Comparison of ENCODE assay signal across 26 cellular contexts in genomic region chr2:56011624-56012023, GRCh38.
"Had no signal": no experiment of that assay in that cellular context is flagged by ENCODE, and none has a peak within 500 bp of the region (broad histone marks: within the 10 kb centered on the region; RNA-seq: fewer than 3 reads in every experiment).

No MANE protein-coding gene starts in this region.

- H3K27me3 Mint-ChIP-seq: activated CD4-positive, alpha-beta memory T cell treated with anti-CD3 and anti-CD28 coated beads for 36 hours; activated CD4-positive, alpha-beta T cell treated with anti-CD3 and anti-CD28 coated beads for 36 hours; activated CD4-positive, alpha-beta T cell treated with anti-CD3 and anti-CD28 coated beads, Interleukin-2, amount 10 ng/mL, durations not matched to agents 24 days and 14 days; activated CD8-positive, alpha-beta memory T cell treated with anti-CD3 and anti-CD28 coated beads, Interleukin-2, amount 10 ng/mL, durations not matched to agents 7 days and 5 days; activated naive CD4-positive, alpha-beta T cell treated with anti-CD3 and anti-CD28 coated beads, Interleukin-2, amount 10 ng/mL, durations not matched to agents 7 days and 5 days had no signal

- H3K27ac Mint-ChIP-seq: activated CD4-positive, alpha-beta memory T cell treated with anti-CD3 and anti-CD28 coated beads for 36 hours; activated CD4-positive, alpha-beta T cell treated with anti-CD3 and anti-CD28 coated beads for 36 hours; activated CD4-positive, alpha-beta T cell treated with anti-CD3 and anti-CD28 coated beads, Interleukin-2, amount 10 ng/mL, durations not matched to agents 24 days and 14 days; activated CD8-positive, alpha-beta memory T cell treated with anti-CD3 and anti-CD28 coated beads, Interleukin-2, amount 10 ng/mL, durations not matched to agents 7 days and 5 days; activated CD8-positive, alpha-beta T cell treated with anti-CD3 and anti-CD28 coated beads, Interleukin-2, amount 10 ng/mL, durations not matched to agents 7 days and 5 days; activated naive CD4-positive, alpha-beta T cell treated with anti-CD3 and anti-CD28 coated beads, Interleukin-2, amount 10 ng/mL, durations not matched to agents 7 days and 5 days; activated naive CD4-positive, alpha-beta T cell treated with anti-CD3 and anti-CD28 coated beads, Interleukin-2, amount 50 U/mL, for 72 hours; activated naive CD8-positive, alpha-beta T cell treated with anti-CD3 and anti-CD28 coated beads, Interleukin-2, amount 10 ng/mL, durations not matched to agents 7 days and 5 days; activated T-helper 1 cell treated with anti-CD3 and anti-CD28 coated beads, Interleukin-12 subunit alpha, Interleukin-12 subunit beta, Interleukin-2, Interleukin-4 antibody, amounts not matched to agents 30 ng/mL and 10 ng/mL and 1 ng/mL, durations not matched to agents 14 hours and 24 hours and 36 hours; activated T-helper 2 cell treated with anti-CD3 and anti-CD28 coated beads, Interferon-gamma antibody, Interleukin-2, Interleukin-4, amounts not matched to agents 10 μg/mL and 5 μg/mL and 100 μg/mL, durations not matched to agents 14 hours and 24 hours and 36 hours; endodermal cell had no signal

- FAIRE-seq: colon had no signal

- H3K36me3 ChIP-seq: esophagus squamous epithelium, heart left ventricle had no signal

- H3K9me3 Mint-ChIP-seq: activated CD4-positive, alpha-beta memory T cell treated with anti-CD3 and anti-CD28 coated beads for 36 hours; activated CD4-positive, alpha-beta T cell treated with anti-CD3 and anti-CD28 coated beads, Interleukin-2, amount 10 ng/mL, durations not matched to agents 24 days and 14 days; activated naive CD4-positive, alpha-beta T cell treated with anti-CD3 and anti-CD28 coated beads, Interleukin-2, amount 10 ng/mL, durations not matched to agents 7 days and 5 days; activated naive CD8-positive, alpha-beta T cell treated with anti-CD3 and anti-CD28 coated beads, Interleukin-2, amount 10 ng/mL, durations not matched to agents 7 days and 5 days; activated T-helper 1 cell treated with anti-CD3 and anti-CD28 coated beads, Interleukin-12 subunit alpha, Interleukin-12 subunit beta, Interleukin-2, Interleukin-4 antibody, amounts not matched to agents 30 ng/mL and 10 ng/mL and 1 ng/mL, durations not matched to agents 14 hours and 24 hours and 36 hours; activated T-helper 2 cell treated with anti-CD3 and anti-CD28 coated beads, Interferon-gamma antibody, Interleukin-2, Interleukin-4, amounts not matched to agents 10 μg/mL and 5 μg/mL and 100 μg/mL, durations not matched to agents 14 hours and 24 hours and 36 hours; endodermal cell had no signal

- H3K4me1 Mint-ChIP-seq: activated CD4-positive, alpha-beta T cell treated with anti-CD3 and anti-CD28 coated beads for 36 hours; activated CD4-positive, alpha-beta T cell treated with anti-CD3 and anti-CD28 coated beads, Interleukin-2, amount 10 ng/mL, durations not matched to agents 24 days and 14 days; activated CD8-positive, alpha-beta memory T cell treated with anti-CD3 and anti-CD28 coated beads, Interleukin-2, amount 10 ng/mL, durations not matched to agents 7 days and 5 days; activated naive CD4-positive, alpha-beta T cell treated with anti-CD3 and anti-CD28 coated beads, Interleukin-2, amount 10 ng/mL, durations not matched to agents 7 days and 5 days; activated naive CD8-positive, alpha-beta T cell treated with anti-CD3 and anti-CD28 coated beads, Interleukin-2, amount 10 ng/mL, durations not matched to agents 7 days and 5 days had no signal

- H3K4me3 Mint-ChIP-seq: activated CD4-positive, alpha-beta memory T cell treated with anti-CD3 and anti-CD28 coated beads for 36 hours; activated CD4-positive, alpha-beta T cell treated with anti-CD3 and anti-CD28 coated beads for 36 hours; activated CD4-positive, alpha-beta T cell treated with anti-CD3 and anti-CD28 coated beads, Interleukin-2, amount 10 ng/mL, durations not matched to agents 24 days and 14 days; activated CD8-positive, alpha-beta memory T cell treated with anti-CD3 and anti-CD28 coated beads, Interleukin-2, amount 10 ng/mL, durations not matched to agents 7 days and 5 days; activated CD8-positive, alpha-beta T cell treated with anti-CD3 and anti-CD28 coated beads, Interleukin-2, amount 10 ng/mL, durations not matched to agents 7 days and 5 days; activated naive CD4-positive, alpha-beta T cell treated with anti-CD3 and anti-CD28 coated beads, Interleukin-2, amount 10 ng/mL, durations not matched to agents 7 days and 5 days; activated naive CD8-positive, alpha-beta T cell treated with anti-CD3 and anti-CD28 coated beads, Interleukin-2, amount 10 ng/mL, durations not matched to agents 7 days and 5 days; activated T-helper 1 cell treated with anti-CD3 and anti-CD28 coated beads, Interleukin-12 subunit alpha, Interleukin-12 subunit beta, Interleukin-2, Interleukin-4 antibody, amounts not matched to agents 30 ng/mL and 10 ng/mL and 1 ng/mL, durations not matched to agents 14 hours and 24 hours and 36 hours; endodermal cell had no signal

- H3K27me3 ChIP-seq: esophagus squamous epithelium had no signal

- H3K36me3 Mint-ChIP-seq: activated CD4-positive, alpha-beta memory T cell treated with anti-CD3 and anti-CD28 coated beads for 36 hours; activated CD8-positive, alpha-beta memory T cell treated with anti-CD3 and anti-CD28 coated beads, Interleukin-2, amount 10 ng/mL, durations not matched to agents 7 days and 5 days; activated naive CD4-positive, alpha-beta T cell treated with anti-CD3 and anti-CD28 coated beads, Interleukin-2, amount 10 ng/mL, durations not matched to agents 7 days and 5 days; activated naive CD4-positive, alpha-beta T cell treated with anti-CD3 and anti-CD28 coated beads, Interleukin-2, amount 50 U/mL, for 72 hours; activated naive CD8-positive, alpha-beta T cell treated with anti-CD3 and anti-CD28 coated beads, Interleukin-2, amount 10 ng/mL, durations not matched to agents 7 days and 5 days had no signal

- DNase-seq: activated CD4-positive, alpha-beta memory T cell treated with anti-CD3 and anti-CD28 coated beads for 36 hours; activated CD4-positive, alpha-beta T cell treated with anti-CD3 and anti-CD28 coated beads for 36 hours; activated CD4-positive, alpha-beta T cell treated with anti-CD3 and anti-CD28 coated beads, Interleukin-2, amount 10 ng/mL, durations not matched to agents 24 days and 14 days; activated CD4-positive, CD25-positive, alpha-beta regulatory T cell; activated CD4-positive, CD25-positive, alpha-beta regulatory T cell treated with anti-CD3 and anti-CD28 coated beads, Interleukin-2, amount 50 U/mL, for 72 hours; activated CD8-positive, alpha-beta memory T cell treated with anti-CD3 and anti-CD28 coated beads, Interleukin-2, amount 10 ng/mL, durations not matched to agents 7 days and 5 days; activated CD8-positive, alpha-beta memory T cell treated with anti-CD3 and anti-CD28 coated beads, Interleukin-2, amount 50 U/mL, for 4 hours; activated CD8-positive, alpha-beta T cell treated with anti-CD3 and anti-CD28 coated beads, Interleukin-2, amount 10 ng/mL, durations not matched to agents 7 days and 5 days; activated effector memory CD4-positive, alpha-beta T cell treated with anti-CD3 and anti-CD28 coated beads, Interleukin-2, amount 50 U/mL, for 16 hours; activated naive CD4-positive, alpha-beta T cell treated with anti-CD3 and anti-CD28 coated beads, Interleukin-2, amount 10 ng/mL, durations not matched to agents 7 days and 5 days; activated naive CD8-positive, alpha-beta T cell treated with anti-CD3 and anti-CD28 coated beads, Interleukin-2, amount 10 ng/mL, durations not matched to agents 7 days and 5 days; activated T-cell treated with anti-CD3 and anti-CD28 coated beads, Interleukin-2, amount 50 U/mL, for 1 hour; activated T-cell treated with anti-CD3 and anti-CD28 coated beads, Interleukin-2, amount 50 U/mL, for 48 hours; caudate nucleus; cortex of kidney; effector memory CD4-positive, alpha-beta T cell; endodermal cell; esophagus squamous epithelium; foreskin melanocyte; heart left ventricle; T-helper 2 cell had no signal

- H3K27ac ChIP-seq: epithelial cell of prostate, esophagus squamous epithelium, heart left ventricle had no signal

- H3K4me3 ChIP-seq: esophagus squamous epithelium, heart left ventricle had no signal

- ATAC-seq: activated CD4-positive, alpha-beta T cell treated with anti-CD3 and anti-CD28 coated beads for 36 hours; activated CD8-positive, alpha-beta memory T cell treated with anti-CD3 and anti-CD28 coated beads, Interleukin-2, amount 10 ng/mL, durations not matched to agents 7 days and 5 days; activated CD8-positive, alpha-beta T cell treated with anti-CD3 and anti-CD28 coated beads, Interleukin-2, amount 10 ng/mL, durations not matched to agents 7 days and 5 days; activated naive CD4-positive, alpha-beta T cell treated with anti-CD3 and anti-CD28 coated beads, Interleukin-2, amount 50 U/mL, for 72 hours; heart left ventricle had no signal

- H3K9me3 ChIP-seq: esophagus squamous epithelium, heart left ventricle had no signal
